ENCODE assay signal across 14 cellular contexts in genomic region chr19:15284896-15285295, GRCh38. TPM values are rescaled to one million over a fixed set of nuclear protein-coding genes. Genes with fewer than 3 reads are reported as not detected.
DNase-seq lines count a peak whose midpoint lies in the region; ATAC-seq and TF ChIP-seq lines count a peak whose summit lies in the region.
"Had no signal": no experiment of that assay in that cellular context is flagged by ENCODE, and none has a peak within 500 bp of the region (broad histone marks: within the 10 kb centered on the region; RNA-seq: fewer than 3 reads in every experiment).

No MANE protein-coding gene starts in this region.

- H3K4me2 ChIP-seq in hepatocyte, result peak overlapping the region; percentile 14

- H3K4me3 Mint-ChIP-seq in activated T-cell treated with anti-CD3 and anti-CD28 coated beads, Interleukin-2, amount 50 U/mL, for 72 hours, result peak overlapping the region; percentile 71 to 74
- no peak overlapping the region for H3K4me3 Mint-ChIP-seq in WTC11
- H3K4me3 Mint-ChIP-seq in stimulated activated naive B cell treated with anti-CD40 and anti-IgM and Interleukin-4, amounts not matched to agents 10 μg/mL and 1 μg/mL and 100 μg/mL, for 72 hours, result peak overlapping the region; percentile 23 to 48

- H3K4me1 ChIP-seq in hepatocyte (ENCODE audit: insufficient read depth) (peaks cover 92% of the 10 kb centered on the region), left lung (peaks cover 83 to 100% of the 10 kb centered on the region in 2 donors)

- intact Hi-C loops in left lung (cut with DNase I), result no loop called here

- H3K27me3 Mint-ChIP-seq in activated T-cell treated with anti-CD3 and anti-CD28 coated beads, Interleukin-2, amount 50 U/mL, for 72 hours (ENCODE audit: low read depth), result no peaks in the 10 kb centered on the region
- no peaks in the 10 kb centered on the region for H3K27me3 Mint-ChIP-seq in WTC11 (ENCODE audit: low read depth)
- no peaks in the 10 kb centered on the region for H3K27me3 Mint-ChIP-seq in stimulated activated naive B cell treated with anti-CD40 and anti-IgM and Interleukin-4, amounts not matched to agents 10 μg/mL and 1 μg/mL and 100 μg/mL, for 72 hours

- CTCF ChIA-PET in WTC11 (lab: Charles Lee), result interaction anchor here (1.2 kb wide), 1 partner anchor 183 kb away, joined by 3 read pairs; no protein-coding TSS in a partner anchor

- no peaks in the 10 kb centered on the region for H3K9me2 ChIP-seq in hepatocyte (replicated peaks; ENCODE audit: insufficient read depth)

- H3K79me2 ChIP-seq in hepatocyte, result peaks cover 100% of the 10 kb centered on the region

- no peak overlapping the region for H3K27ac ChIP-seq in hepatocyte
- no peak overlapping the region for H3K27ac ChIP-seq in left lung
- H3K27ac ChIP-seq: SJSA1 had no signal

- H3K27ac Mint-ChIP-seq in activated T-cell treated with anti-CD3 and anti-CD28 coated beads, Interleukin-2, amount 50 U/mL, for 72 hours, result peak overlapping the region; percentile 91
- H3K27ac Mint-ChIP-seq in WTC11, result peak overlapping the region; percentile 65; the same call in 1 of the 2 replicates
- H3K27ac Mint-ChIP-seq in stimulated activated naive B cell treated with anti-CD40 and anti-IgM and Interleukin-4, amounts not matched to agents 10 μg/mL and 1 μg/mL and 100 μg/mL, for 72 hours, result peak overlapping the region; percentile 79

- no peak overlapping the region for H3K4me3 ChIP-seq in hepatocyte
- H3K4me3 ChIP-seq in left lung, result no peak overlapping the region
- H3K4me3 ChIP-seq: SJSA1, uterus had no signal

- ATAC-seq in activated T-cell treated with anti-CD3 and anti-CD28 coated beads, Interleukin-2, amount 50 U/mL, for 72 hours (replicated peaks in 1 of 2), result peak in 1 of 2 donors; percentile 14
- ATAC-seq in WTC11, result no peak
- ATAC-seq in stimulated activated naive B cell treated with anti-CD40 and anti-IgM and Interleukin-4, amounts not matched to agents 10 μg/mL and 1 μg/mL and 100 μg/mL, for 72 hours (replicated peaks), result no peak
- ATAC-seq in left lung, result no peak
- no peak for ATAC-seq in GM19351 (IDR thresholded peaks at IDR 0.05; ENCODE audit: unreplicated experiment)

- H3K9me3 Mint-ChIP-seq in activated T-cell treated with anti-CD3 and anti-CD28 coated beads, Interleukin-2, amount 50 U/mL, for 72 hours, result no peaks in the 10 kb centered on the region
- H3K9me3 Mint-ChIP-seq in WTC11, result no peaks in the 10 kb centered on the region
- no peaks in the 10 kb centered on the region for H3K9me3 Mint-ChIP-seq in stimulated activated naive B cell treated with anti-CD40 and anti-IgM and Interleukin-4, amounts not matched to agents 10 μg/mL and 1 μg/mL and 100 μg/mL, for 72 hours

- H2AFZ ChIP-seq in hepatocyte, result no peak overlapping the region

- H3K4me1 Mint-ChIP-seq in activated T-cell treated with anti-CD3 and anti-CD28 coated beads, Interleukin-2, amount 50 U/mL, for 72 hours (ENCODE audit: low read depth), result peaks cover 96% of the 10 kb centered on the region
- H3K4me1 Mint-ChIP-seq in WTC11, result peaks cover 92% of the 10 kb centered on the region
- H3K4me1 Mint-ChIP-seq in stimulated activated naive B cell treated with anti-CD40 and anti-IgM and Interleukin-4, amounts not matched to agents 10 μg/mL and 1 μg/mL and 100 μg/mL, for 72 hours, result peaks cover 71 to 96% of the 10 kb centered on the region in 2 donors

- H3K36me3 ChIP-seq in hepatocyte (replicated peaks; ENCODE audit: insufficient read depth, low read depth) (no peaks in the 10 kb centered on the region), left lung (no peaks in the 10 kb centered on the region)
- H3K36me3 ChIP-seq: uterus had no signal

- no peaks in the 10 kb centered on the region for H3K36me3 Mint-ChIP-seq in activated T-cell treated with anti-CD3 and anti-CD28 coated beads, Interleukin-2, amount 50 U/mL, for 72 hours (ENCODE audit: insufficient read depth in 2 of 2)
- H3K36me3 Mint-ChIP-seq in WTC11, result no peaks in the 10 kb centered on the region
- peaks cover 7 to 8% of the 10 kb centered on the region in 2 donors for H3K36me3 Mint-ChIP-seq in stimulated activated naive B cell treated with anti-CD40 and anti-IgM and Interleukin-4, amounts not matched to agents 10 μg/mL and 1 μg/mL and 100 μg/mL, for 72 hours

- H3K9me3 ChIP-seq in hepatocyte (ENCODE audit: low read depth) (no peaks in the 10 kb centered on the region), left lung (no peaks in the 10 kb centered on the region)
- H3K9me3 ChIP-seq: SJSA1, uterus had no signal

- peaks cover 100% of the 10 kb centered on the region for H4K20me1 ChIP-seq in hepatocyte (ENCODE audit: insufficient read depth, poor library complexity, severe bottlenecking)

- TF ChIP-seq CTCF in WTC11 (IDR thresholded peaks at IDR 0.05), result no peak
- no peak for TF ChIP-seq CTCF in hepatocyte (IDR thresholded peaks at IDR 0.05; ENCODE audit: poor library complexity)
- no peak for TF ChIP-seq CTCF in left lung (IDR thresholded peaks at IDR 0.05)

- H3K27me3 ChIP-seq in hepatocyte (no peaks in the 10 kb centered on the region), left lung (no peaks in the 10 kb centered on the region)
- H3K27me3 ChIP-seq: SJSA1, uterus had no signal

- 80% methylated on average over 3 of the region's 3 CpGs for WGBS in hepatocyte (ENCODE audit: low lambda C conversion rate, missing lambda C conversion rate)

- no peak for DNase-seq in activated T-cell treated with anti-CD3 and anti-CD28 coated beads, Interleukin-2, amount 50 U/mL, for 72 hours
- no peak for DNase-seq in activated T-cell treated with anti-CD3 and anti-CD28 coated beads for 4 hours
- no peak for DNase-seq in WTC11 (ENCODE audit: low spot score)
- DNase-seq in hepatocyte (ENCODE audit: low spot score), result no peak
- DNase-seq in stimulated activated naive B cell treated with anti-CD40 and anti-IgM and Interleukin-4, amounts not matched to agents 10 μg/mL and 1 μg/mL and 100 μg/mL, for 72 hours, result no peak
- no peak for DNase-seq in left lung
- DNase-seq in COR-L47 (lab: John Stamatoyannopoulos, UW), result no peak
- DNase-seq: activated gamma-delta T cell, islet precursor cell, NCI-H146, NCI-H69, uterus had no signal

- POLR2A ChIA-PET in WTC11 (lab: Charles Lee), result no interaction called here

TF ChIP-seq in WTC11, 78 proteins besides CTCF, POLR2A, EP300 and RAD21 (continues in another document):
- TF ChIP-seq E2F4 (CRISPR knock-in tag; IDR thresholded peaks at IDR 0.05; ENCODE audit: borderline replicate concordance, low read depth) (no peak), TP53 (CRISPR knock-in tag; IDR thresholded peaks at IDR 0.05) (no peak), ZNF317 (CRISPR knock-in tag; IDR thresholded peaks at IDR 0.05; ENCODE audit: borderline replicate concordance, low read depth) (no peak), HMGXB4 (CRISPR knock-in tag; IDR thresholded peaks at IDR 0.05) (no peak), MYBL2 (CRISPR knock-in tag; IDR thresholded peaks at IDR 0.05) (no peak), E2F5 (CRISPR knock-in tag; IDR thresholded peaks at IDR 0.05) (no peak), SMAD3 (CRISPR knock-in tag; IDR thresholded peaks at IDR 0.05; ENCODE audit: borderline replicate concordance) (no peak), ATF3 (CRISPR knock-in tag; conservative IDR thresholded peaks at IDR 0.05) (no peak), ZNF219 (CRISPR knock-in tag; IDR thresholded peaks at IDR 0.05; ENCODE audit: borderline replicate concordance) (no peak)

RNA-seq across cellular contexts. Expression of gene BRD4, which starts 47.4 kb away (rescaled TPM):
- total RNA-seq in activated T-cell treated with anti-CD3 and anti-CD28 coated beads, Interleukin-2, amount 50 U/mL, for 72 hours, result 100 to 1,000 TPM; 161 to 187 TPM
- total RNA-seq in WTC11 (2021) (127 to 130 TPM (median 128 TPM) in 3 replicates), hepatocyte (18.0 and 18.1 TPM in 2 replicates), left lung (10 to 100 TPM; 79.1 to 89.6 TPM)
- 88.4 and 109 TPM in 2 replicates for polyA plus RNA-seq in hepatocyte

RNA-seq across cellular contexts. Expression of gene EPHX3, which starts 52.6 kb away (rescaled TPM):
- total RNA-seq in activated T-cell treated with anti-CD3 and anti-CD28 coated beads, Interleukin-2, amount 50 U/mL, for 72 hours, result under 1 TPM; 0.16 to 0.62 TPM
- total RNA-seq in WTC11 (2021) (27.1 to 31.3 TPM (median 29.9 TPM) in 3 replicates), hepatocyte (0.36 and 1.6 TPM in 2 replicates), left lung (1 to 10 TPM; 1.6 to 7.6 TPM)
- polyA plus RNA-seq in hepatocyte, result 3.5 and 3.6 TPM in 2 replicates
